15 cellular contexts compared by ENCODE assay signal in genomic region chr2:241773511-241774418, GRCh38. TPM values are rescaled to one million over a fixed set of nuclear protein-coding genes. Genes with fewer than 3 reads are reported as not detected.
DNase-seq lines count a peak whose midpoint lies in the region; ATAC-seq and TF ChIP-seq lines count a peak whose summit lies in the region.
"Had no signal": no experiment of that assay in that cellular context is flagged by ENCODE, and none has a peak within 500 bp of the region (broad histone marks: within the 10 kb centered on the region; RNA-seq: fewer than 3 reads in every experiment).

No MANE protein-coding gene starts in this region.

- H3K27ac Mint-ChIP-seq in endothelial cell (ENCODE audit: unreplicated experiment) (no peak overlapping the region), type B pancreatic cell (no peak overlapping the region), mesothelial cell of epicardium (no peak overlapping the region)
- H3K27ac Mint-ChIP-seq: nephron progenitor cell had no signal

- H3K4me1 ChIP-seq in left ventricle myocardium inferior = no peaks in the 10 kb centered on the region
- H3K4me1 ChIP-seq: body of pancreas had no signal

- intact Hi-C loops in Right ventricle myocardium inferior (cut with DNase I) = no loop called here
- intact Hi-C loops in left ventricle myocardium inferior (cut with micrococcal nuclease) = no loop called here

- H3K36me3 Mint-ChIP-seq in endothelial cell (ENCODE audit: low read depth, unreplicated experiment) (peaks cover 3% of the 10 kb centered on the region), type B pancreatic cell (no peaks in the 10 kb centered on the region), mesothelial cell of epicardium (no peaks in the 10 kb centered on the region)

- ATAC-seq in Right ventricle myocardium inferior (no peak), GM21447 (IDR thresholded peaks at IDR 0.05; ENCODE audit: unreplicated experiment) (no peak)
- ATAC-seq: body of pancreas; stimulated activated naive B cell treated with anti-CD40 and anti-IgM and Interleukin-4, amounts not matched to agents 10 μg/mL and 1 μg/mL and 100 μg/mL, for 72 hours had no signal

- H3K27me3 ChIP-seq in left ventricle myocardium inferior (ENCODE audit: low read depth) = peaks cover 66% of the 10 kb centered on the region

- H3K9me3 Mint-ChIP-seq in endothelial cell (ENCODE audit: unreplicated experiment) (no peaks in the 10 kb centered on the region), type B pancreatic cell (no peaks in the 10 kb centered on the region), mesothelial cell of epicardium (no peaks in the 10 kb centered on the region)
- H3K9me3 Mint-ChIP-seq: stimulated activated naive B cell treated with anti-CD40 and anti-IgM and Interleukin-4, amounts not matched to agents 10 μg/mL and 1 μg/mL and 100 μg/mL, for 72 hours had no signal

- no peaks in the 10 kb centered on the region for H3K9me3 ChIP-seq in left ventricle myocardium inferior (replicated peaks)
- H3K9me3 ChIP-seq: body of pancreas had no signal

- H3K36me3 ChIP-seq in left ventricle myocardium inferior = no peaks in the 10 kb centered on the region

- no peak overlapping the region for H3K4me3 ChIP-seq in left ventricle myocardium inferior
- H3K4me3 ChIP-seq: body of pancreas, GM23248 had no signal

- H3K4me1 Mint-ChIP-seq in endothelial cell (ENCODE audit: unreplicated experiment) (peaks cover 2% of the 10 kb centered on the region), type B pancreatic cell (ENCODE audit: unreplicated experiment) (peaks cover 15% of the 10 kb centered on the region), mesothelial cell of epicardium (peaks cover 26% of the 10 kb centered on the region)

- H3K27ac ChIP-seq in left ventricle myocardium inferior (replicated peaks) = no peak overlapping the region
- H3K27ac ChIP-seq: body of pancreas, GM23248 had no signal

- H3K4me3 Mint-ChIP-seq in endothelial cell (ENCODE audit: unreplicated experiment) = no peak overlapping the region
- no peak overlapping the region for H3K4me3 Mint-ChIP-seq in type B pancreatic cell
- no peak overlapping the region for H3K4me3 Mint-ChIP-seq in mesothelial cell of epicardium
- H3K4me3 Mint-ChIP-seq: nephron progenitor cell had no signal

- DNase-seq in Right ventricle myocardium inferior (ENCODE audit: missing footprints) (peak; percentile 22), left ventricle myocardium inferior (no peak), NCI-H345 treated with DMSO at 0.1 percent for 48 hours (lab: John Stamatoyannopoulos, UW; ENCODE audit: unreplicated experiment) (peak; percentile 56), endothelial cell (ENCODE audit: low spot score) (peak; percentile 2), type B pancreatic cell (ENCODE audit: extremely low spot score, unreplicated experiment) (peak; percentile 66), anterior cingulate cortex (lab: John Stamatoyannopoulos, UW) (no peak), mesothelial cell of epicardium (ENCODE audit: low spot score in 2 of 2, unreplicated experiment in 2 of 2) (no peak)
- DNase-seq: GF-D8; NCI-H526 treated with DMSO at 0.1 percent for 48 hours; nephron progenitor cell; stimulated activated naive B cell treated with anti-CD40 and anti-IgM and Interleukin-4, amounts not matched to agents 10 μg/mL and 1 μg/mL and 100 μg/mL, for 72 hours had no signal

- TF ChIP-seq CTCF in left ventricle myocardium inferior (IDR thresholded peaks at IDR 0.05; ENCODE audit: borderline replicate concordance) (no peak), endothelial cell (IDR thresholded peaks at IDR 0.05; ENCODE audit: unreplicated experiment) (no peak), type B pancreatic cell (conservative IDR thresholded peaks at IDR 0.05) (no peak), mesothelial cell of epicardium (IDR thresholded peaks at IDR 0.05; ENCODE audit: unreplicated experiment) (no peak)

- H3K27me3 Mint-ChIP-seq in endothelial cell (ENCODE audit: unreplicated experiment) = peaks cover 5% of the 10 kb centered on the region
- no peaks in the 10 kb centered on the region for H3K27me3 Mint-ChIP-seq in type B pancreatic cell
- H3K27me3 Mint-ChIP-seq in mesothelial cell of epicardium (ENCODE audit: low read depth) = no peaks in the 10 kb centered on the region

RNA-seq across cellular contexts. Expression of gene GAL3ST2, which starts 2.9 kb away (rescaled TPM):
- total RNA-seq in Right ventricle myocardium inferior (not detected), left ventricle myocardium inferior (not detected), endothelial cell (ENCODE audit: unreplicated experiment) (not detected), type B pancreatic cell (ENCODE audit: low replicate concordance) (0.19 and 0.29 TPM in 2 replicates), mesothelial cell of epicardium (0.86 to 1.1 TPM (median 1.1 TPM) in 3 replicates)
- total RNA-seq: body of pancreas, epithelial cell of proximal tubule, GM23248 had no signal

RNA-seq across cellular contexts. Expression of gene NEU4, which starts 35.2 kb away (rescaled TPM):
- total RNA-seq in Right ventricle myocardium inferior (0.30 TPM), left ventricle myocardium inferior (not detected), endothelial cell (ENCODE audit: unreplicated experiment) (0.33 TPM), type B pancreatic cell (ENCODE audit: low replicate concordance) (0.19 and 0.51 TPM in 2 replicates), mesothelial cell of epicardium (0.87 to 1.8 TPM (median 1.7 TPM) in 3 replicates)
- total RNA-seq: body of pancreas, epithelial cell of proximal tubule, GM23248 had no signal

RNA-seq across cellular contexts. Expression of gene D2HGDH, which starts 39.3 kb away (rescaled TPM):
- total RNA-seq in Right ventricle myocardium inferior (19.6 TPM), left ventricle myocardium inferior (17.8 TPM), endothelial cell (ENCODE audit: unreplicated experiment) (11.4 TPM), type B pancreatic cell (ENCODE audit: low replicate concordance) (17.3 and 36.0 TPM in 2 replicates), mesothelial cell of epicardium (55.5 to 60.3 TPM (median 56.6 TPM) in 3 replicates)

Comparison
In these comparisons a context has a peak if more than half of its experiments do, and no peak if none do; other contexts are left out.
1. DNase-seq: peak in Right ventricle myocardium inferior (single experiment), NCI-H345 treated with DMSO at 0.1 percent for 48 hours (single experiment), endothelial cell (single experiment) and type B pancreatic cell (single experiment); none in left ventricle myocardium inferior (single experiment), anterior cingulate cortex (0 of 58) and mesothelial cell of epicardium (0 of 2).